24 cellular contexts compared by ENCODE assay signal in genomic region chr17:28944343-28944742, GRCh38. TPM values are rescaled to one million over a fixed set of nuclear protein-coding genes. Genes with fewer than 3 reads are reported as not detected.
DNase-seq lines count a peak whose midpoint lies in the region; ATAC-seq and TF ChIP-seq lines count a peak whose summit lies in the region.
"Had no signal": no experiment of that assay in that cellular context is flagged by ENCODE, and none has a peak within 500 bp of the region (broad histone marks: within the 10 kb centered on the region; RNA-seq: fewer than 3 reads in every experiment).

No MANE protein-coding gene starts in this region.

- no peak for TF ChIP-seq CTCF in CD4-positive, alpha-beta T cell (IDR thresholded peaks at IDR 0.05)

- no peak overlapping the region for H3K4me3 ChIP-seq in ACC112 (ENCODE audit: low read depth, low read length)
- H3K4me3 ChIP-seq: left ventricle myocardium inferior, ovary, SK-N-MC, smooth muscle cell had no signal

- no peak overlapping the region for H2AFZ ChIP-seq in ACC112 (ENCODE audit: low read length, unreplicated experiment)

- no peaks in the 10 kb centered on the region for H3K27me3 Mint-ChIP-seq in CD4-positive, alpha-beta T cell
- H3K27me3 Mint-ChIP-seq in T-cell = no peaks in the 10 kb centered on the region
- H3K27me3 Mint-ChIP-seq in naive thymus-derived CD8-positive, alpha-beta T cell = no peaks in the 10 kb centered on the region
- H3K27me3 Mint-ChIP-seq: naive B cell had no signal

- POLR2A ChIA-PET in CD4-positive, alpha-beta T cell (lab: Charles Lee) = interaction anchor here (2.7 to 10.3 kb wide), 2 partner anchors 8 to 17 kb away, joined by 10 to 150 read pairs; partner anchors contain the start of gene PHF12
- POLR2A ChIA-PET in T-cell (lab: Charles Lee) = interaction anchor here (0.6 to 1.0 kb wide), 2 partner anchors 18 to 21 kb away, joined by 3 to 6 read pairs; no protein-coding TSS in a partner anchor
- POLR2A ChIA-PET in naive thymus-derived CD8-positive, alpha-beta T cell (lab: Charles Lee) = interaction anchor here (1.1 to 1.6 kb wide), 2 partner anchors 8 to 48 kb away, joined by 3 to 6 read pairs; partner anchors contain the start of gene PHF12

- H3K4me1 Mint-ChIP-seq in CD4-positive, alpha-beta T cell (ENCODE audit: low read depth) = peaks cover 85% of the 10 kb centered on the region
- H3K4me1 Mint-ChIP-seq in T-cell = peaks cover 87 to 94% (median 93%) of the 10 kb centered on the region in 3 donors
- H3K4me1 Mint-ChIP-seq in naive thymus-derived CD8-positive, alpha-beta T cell = peaks cover 32 to 90% (median 85%) of the 10 kb centered on the region in 4 donors

- H3K27me3 ChIP-seq in ACC112 (ENCODE audit: insufficient read depth, low read length) = no peaks in the 10 kb centered on the region
- no peaks in the 10 kb centered on the region for H3K27me3 ChIP-seq in CD4-positive, alpha-beta T cell (ENCODE audit: control insufficient read depth, insufficient read depth, low read length)
- H3K27me3 ChIP-seq: ovary had no signal

- no peak for ATAC-seq in CD4-positive, alpha-beta T cell (ENCODE audit: poor library complexity)
- no peak for ATAC-seq in T-cell (replicated peaks in 1 of 4)
- ATAC-seq in naive thymus-derived CD8-positive, alpha-beta T cell = no peak
- ATAC-seq: WTC11 had no signal

- peak overlapping the region; percentile 85 for H3K27ac Mint-ChIP-seq in CD4-positive, alpha-beta T cell
- H3K27ac Mint-ChIP-seq in T-cell = peak overlapping the region; percentile 15 to 61
- peak overlapping the region in 7 of 10 donors; percentile 3 to 75 (median 53) for H3K27ac Mint-ChIP-seq in naive thymus-derived CD8-positive, alpha-beta T cell

- peak overlapping the region; percentile 88; the same call in 1 of the 2 replicates for H3K27ac ChIP-seq in ACC112 (ENCODE audit: low read depth, low read length)
- H3K27ac ChIP-seq in CD4-positive, alpha-beta T cell (ENCODE audit: low read depth, low read length) = no peak overlapping the region
- H3K27ac ChIP-seq: ovary had no signal

- peak overlapping the region; percentile 23 for H3K4me3 Mint-ChIP-seq in CD4-positive, alpha-beta T cell
- peak overlapping the region in 1 of 3 donors; percentile 29 for H3K4me3 Mint-ChIP-seq in T-cell
- H3K4me3 Mint-ChIP-seq in naive thymus-derived CD8-positive, alpha-beta T cell = peak overlapping the region in 3 of 10 donors; percentile 20 to 31 (median 28)
- H3K4me3 Mint-ChIP-seq: WTC11 had no signal

- no peaks in the 10 kb centered on the region for H3K9me3 Mint-ChIP-seq in CD4-positive, alpha-beta T cell
- H3K9me3 Mint-ChIP-seq in T-cell = no peaks in the 10 kb centered on the region
- no peaks in the 10 kb centered on the region for H3K9me3 Mint-ChIP-seq in naive thymus-derived CD8-positive, alpha-beta T cell
- H3K9me3 Mint-ChIP-seq: naive B cell, WTC11 had no signal

- CTCF ChIA-PET in CD4-positive, alpha-beta T cell (lab: Charles Lee) = interaction anchor here (1.0 to 2.2 kb wide), 4 partner anchors 9 to 218 kb away, joined by 3 to 7 read pairs (median 4); partner anchors contain the start of gene DHRS13
- CTCF ChIA-PET in T-cell (lab: Charles Lee) = interaction anchor here in 1 of 2 donors (0.6 to 1.8 kb wide), 4 partner anchors 17 to 181 kb away, joined by 3 to 6 read pairs (median 4); no protein-coding TSS in a partner anchor

- H3K4me1 ChIP-seq in ACC112 (ENCODE audit: control insufficient read depth, insufficient read depth, low read length, unreplicated experiment) = peaks cover 36% of the 10 kb centered on the region

- no peak for DNase-seq in CD4-positive, alpha-beta T cell
- DNase-seq in T-cell = no peak
- no peak for DNase-seq in naive thymus-derived CD8-positive, alpha-beta T cell
- no peak for DNase-seq in H4 (ENCODE audit: low spot score)
- DNase-seq in DMS153 (lab: John Stamatoyannopoulos, UW) = no peak
- DNase-seq in activated CD4-positive, CD25-positive, alpha-beta regulatory T cell treated with anti-CD3 and anti-CD28 coated beads, Interleukin-2, amount 50 U/mL, for 72 hours = no peak
- DNase-seq: activated CD8-positive, alpha-beta memory T cell treated with anti-CD3 and anti-CD28 coated beads, Interleukin-2, amount 50 U/mL, for 48 hours; activated effector memory CD4-positive, alpha-beta T cell treated with anti-CD3 and anti-CD28 coated beads, Interleukin-2, amount 50 U/mL, for 16 hours; cerebellar nuclear complex; EL; HCEC 1CT; left ventricle myocardium inferior; naive B cell; NCI-H1092 treated with DMSO at 0.1 percent for 48 hours; NCI-H2029 treated with DMSO at 0.1 percent for 48 hours; NCI-H2227 treated with DMSO at 0.1 percent for 48 hours; ovary; stimulated activated CD4-positive, alpha-beta T cell treated with anti-CD3 and anti-CD28 coated beads, Interleukin-1b, Interleukin-23, amount 100 ng/mL, for 48 hours; T1000; trophoblast cell had no signal

- peaks cover 96% of the 10 kb centered on the region for H3K79me2 ChIP-seq in ACC112 (ENCODE audit: control insufficient read depth, insufficient read depth, low read length, unreplicated experiment)

- peaks cover 81% of the 10 kb centered on the region for H3K36me3 Mint-ChIP-seq in CD4-positive, alpha-beta T cell (ENCODE audit: low read depth)
- H3K36me3 Mint-ChIP-seq in T-cell = peaks cover 43% of the 10 kb centered on the region
- H3K36me3 Mint-ChIP-seq in naive thymus-derived CD8-positive, alpha-beta T cell = peaks cover 0 to 53% (median 0%) of the 10 kb centered on the region in 3 donors
- H3K36me3 Mint-ChIP-seq: naive B cell had no signal

- no peaks in the 10 kb centered on the region for H3K9me3 ChIP-seq in CD4-positive, alpha-beta T cell (ENCODE audit: control insufficient read depth, low read length)
- H3K9me3 ChIP-seq: left ventricle myocardium inferior, ovary had no signal

- peaks cover 9% of the 10 kb centered on the region; the same call in 1 of the 2 replicates for H3K36me3 ChIP-seq in ACC112 (ENCODE audit: insufficient read depth, low read length)
- H3K36me3 ChIP-seq: left ventricle myocardium inferior, ovary had no signal

- intact Hi-C loops in CD4-positive, alpha-beta T cell (cut with DNase I, micrococcal nuclease) = no loop called here

RNA-seq across cellular contexts. Expression of gene PHF12, which starts 7.0 kb away (rescaled TPM):
- 100 to 1,000 TPM; 232 to 247 TPM for total RNA-seq in CD4-positive, alpha-beta T cell
- 100 to 1,000 TPM; 121 to 176 (median 123) TPM for total RNA-seq in T-cell
- 100 to 1,000 TPM; 117 to 124 TPM for total RNA-seq in naive thymus-derived CD8-positive, alpha-beta T cell
- 10 to 100 TPM in 1 of 3 donors, 1 to 10 TPM in 2; 5.2 to 12.0 (median 6.2) TPM for polyA plus RNA-seq in naive thymus-derived CD8-positive, alpha-beta T cell
- total RNA-seq in H4 (2014; rRNA removed; shearing (Covaris generic)) = 11.3 and 20.3 TPM in 2 replicates

RNA-seq across cellular contexts. Expression of gene DHRS13, which starts 41.5 kb away (rescaled TPM):
- total RNA-seq in CD4-positive, alpha-beta T cell = 10 to 100 TPM; 33.5 to 34.3 TPM
- total RNA-seq in T-cell = 10 to 100 TPM; 23.1 to 44.9 (median 39.7) TPM
- 10 to 100 TPM; 46.1 to 47.3 TPM for total RNA-seq in naive thymus-derived CD8-positive, alpha-beta T cell
- 10 to 100 TPM; 17.1 to 22.8 (median 19.4) TPM for polyA plus RNA-seq in naive thymus-derived CD8-positive, alpha-beta T cell
- 12.3 and 16.1 TPM in 2 replicates for total RNA-seq in H4 (2014; rRNA removed; shearing (Covaris generic))

RNA-seq across cellular contexts. Expression of gene FLOT2, which starts 46.8 kb away (rescaled TPM):
- total RNA-seq in CD4-positive, alpha-beta T cell = 10 to 100 TPM; 79.7 to 85.1 TPM
- 100 to 1,000 TPM; 138 to 256 (median 235) TPM for total RNA-seq in T-cell
- total RNA-seq in naive thymus-derived CD8-positive, alpha-beta T cell = 100 to 1,000 TPM; 206 to 213 TPM
- polyA plus RNA-seq in naive thymus-derived CD8-positive, alpha-beta T cell = 100 to 1,000 TPM; 230 to 253 (median 237) TPM
- total RNA-seq in H4 (2014; rRNA removed; shearing (Covaris generic)) = 15.5 and 21.3 TPM in 2 replicates
